Comparison of ENCODE assay signal across 19 cellular contexts in the genomic region with DNA sequence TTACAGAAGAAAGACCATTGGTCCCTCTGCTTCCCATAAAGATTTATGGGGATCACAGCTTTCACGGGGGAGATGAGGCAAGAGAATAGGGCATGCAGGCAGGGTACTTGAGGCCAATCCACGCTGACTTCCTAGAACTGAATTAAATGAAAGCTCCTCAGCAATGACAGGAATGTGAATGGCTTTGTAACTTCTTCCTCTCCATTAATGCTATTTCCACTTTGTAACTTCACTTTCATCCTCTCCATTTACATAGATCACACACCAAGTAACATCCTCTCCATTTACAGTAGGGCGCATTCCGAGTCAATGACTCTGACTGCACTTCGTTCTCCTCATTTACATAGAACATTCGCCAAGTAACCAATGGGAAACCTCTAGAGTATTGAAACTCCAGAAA.
DNase-seq lines count a peak whose midpoint lies in the region; ATAC-seq and TF ChIP-seq lines count a peak whose summit lies in the region.
"Had no signal": no experiment of that assay in that cellular context is flagged by ENCODE, and none has a peak within 500 bp of the region (broad histone marks: within the 10 kb centered on the region; RNA-seq: fewer than 3 reads in every experiment).

No MANE protein-coding gene starts in this region.

- H3K4me3 ChIP-seq in NT2/D1 (ENCODE audit: insufficient read length, low read depth) (no peak overlapping the region), fibroblast of villous mesenchyme (ENCODE audit: low read depth, low read length) (no peak overlapping the region), mesodermal cell (ENCODE audit: extremely low read depth, insufficient read depth, low read length, poor library complexity, severe bottlenecking) (no peak overlapping the region)
- H3K4me3 ChIP-seq: MG63 had no signal

- peak; percentile 46 for DNase-seq in EH (ENCODE audit: low read depth)
- DNase-seq in NT2/D1 (ENCODE audit: low read depth, low spot score): peak; percentile 54
- peak; percentile 27 for DNase-seq in fibroblast of villous mesenchyme (ENCODE audit: low read depth)
- DNase-seq in HuH-7.5 (ENCODE audit: low spot score): no peak
- DNase-seq in SKM-1 (lab: John Stamatoyannopoulos, UW; ENCODE audit: unreplicated experiment): no peak
- DNase-seq: CD4-positive, alpha-beta T cell; DMS79 treated with DMSO at 0.1 percent for 48 hours; GDM1; KG1; MG63; NCI-H1105 treated with DMSO at 0.1 percent for 48 hours; NCI-H187; NCI-H446 treated with DMSO at 0.1 percent for 48 hours; NCI-H774; SHP77 had no signal

- H3K27me3 ChIP-seq in NT2/D1 (ENCODE audit: insufficient read depth, insufficient read length): no peaks in the 10 kb centered on the region
- H3K27me3 ChIP-seq: MG63 had no signal

- ATAC-seq in GM19023 (IDR thresholded peaks at IDR 0.05; ENCODE audit: unreplicated experiment) (no peak), HG02571 (IDR thresholded peaks at IDR 0.05; ENCODE audit: unreplicated experiment) (no peak)
- ATAC-seq: Panc1 had no signal

- H3K36me3 ChIP-seq in NT2/D1 (ENCODE audit: insufficient read depth, insufficient read length, low read length) (no peaks in the 10 kb centered on the region), mesodermal cell (ENCODE audit: control insufficient read depth, insufficient read depth, low read length) (peaks cover 3% of the 10 kb centered on the region)
- H3K36me3 ChIP-seq: MG63 had no signal

- H3K4me1 ChIP-seq in NT2/D1 (ENCODE audit: insufficient read depth, insufficient read length): no peaks in the 10 kb centered on the region
- peaks cover 28% of the 10 kb centered on the region for H3K4me1 ChIP-seq in mesodermal cell (ENCODE audit: control insufficient read depth, insufficient read depth, low read length, poor library complexity, severe bottlenecking)

- peak overlapping the region; percentile 45 for H3K27ac ChIP-seq in mesodermal cell (ENCODE audit: low read depth, low read length, severe bottlenecking)

- H3K9me3 ChIP-seq in NT2/D1 (ENCODE audit: insufficient read depth, low read length): peaks cover 64% of the 10 kb centered on the region
- peaks cover 2% of the 10 kb centered on the region for H3K9me3 ChIP-seq in mesodermal cell (ENCODE audit: control insufficient read depth, low read length)
- H3K9me3 ChIP-seq: MG63 had no signal

- 49 to 56% methylated on average over 5 to 6 of the region's 6 CpGs for WGBS in mesodermal cell (ENCODE audit: insufficient coverage in 2 of 2), 2 experiments

- no peak overlapping the region for H3K9ac ChIP-seq in NT2/D1 (ENCODE audit: insufficient read length, low read depth)

- no peak for TF ChIP-seq CTCF in fibroblast of villous mesenchyme (IDR thresholded peaks at IDR 0.05; ENCODE audit: insufficient read depth, low read depth, low read length)

Comparison
In these comparisons a context has a peak if more than half of its experiments do, and no peak if none do; other contexts are left out.
1. DNase-seq: peak in EH (single experiment), NT2/D1 (single experiment) and fibroblast of villous mesenchyme (single experiment); none in HuH-7.5 (single experiment) and SKM-1 (single experiment).